Comparison of ENCODE assay signal across 8 cellular contexts in genomic region chr7:91940572-91941341, GRCh38. TPM values are rescaled to one million over a fixed set of nuclear protein-coding genes. Genes with fewer than 3 reads are reported as not detected.
DNase-seq lines count a peak whose midpoint lies in the region; ATAC-seq and TF ChIP-seq lines count a peak whose summit lies in the region.

Gene AKAP9 (plus strand): TSS chr7:91940862. CDS start chr7:91941100, 238 bp downstream.

- H3K4me1 ChIP-seq in HUES6 (ENCODE audit: control insufficient read depth, insufficient read depth, low read length) (peaks cover 4% of the 10 kb centered on the region), OCI-LY7 (ENCODE audit: insufficient read depth, low read length, poor library complexity, severe bottlenecking) (peaks cover 21% of the 10 kb centered on the region)

- peaks cover 5% of the 10 kb centered on the region; the same call in 1 of the 2 replicates for H4K20me1 ChIP-seq in OCI-LY7 (ENCODE audit: insufficient read depth, low read length)

- H3K4me3 ChIP-seq in HUES6 (ENCODE audit: low read depth, low read length) (peak within 1 kb of the TSS; percentile 98), OCI-LY7 (ENCODE audit: low read depth, low read length, poor library complexity, severe bottlenecking) (peak within 1 kb of the TSS; percentile 93)

- DNase-seq in DMS 273 (lab: John Stamatoyannopoulos, UW; ENCODE audit: unreplicated experiment) (peak; percentile 97), OCI-LY7 (ENCODE audit: low spot score) (peak; percentile 91), myocyte (ENCODE audit: low read depth) (peak; percentile 91)
- peak; percentile 88 for DNase-seq in activated T-cell treated with anti-CD3 and anti-CD28 coated beads, Interleukin-2, amount 50 U/mL, for 1 hour
- DNase-seq in stimulated activated CD8-positive, alpha-beta memory T cell treated with anti-CD3 and anti-CD28 coated beads, Interleukin-7, amount 100 ng/mL, for 48 hours (ENCODE audit: extremely low read depth in 1 of 2, low read depth in 1 of 2) = peak; percentile 83 to 84

- peak within 1 kb of the TSS; percentile 97 for H3K4me2 ChIP-seq in OCI-LY7 (ENCODE audit: low read length)

- peak; percentile 96 for ATAC-seq in GM21423 (IDR thresholded peaks at IDR 0.05; ENCODE audit: unreplicated experiment)
- peak; percentile 97 for ATAC-seq in esophagus mucosa

- peaks cover 57% of the 10 kb centered on the region for H3K79me2 ChIP-seq in OCI-LY7 (ENCODE audit: insufficient read depth, low read depth, low read length)

- POLR2A ChIA-PET in OCI-LY7 (lab: Charles Lee) = interaction anchor here (0.5 to 4.4 kb wide), 18 partner anchors 21 to 588 kb away, joined by 3 to 26 read pairs (median 4); partner anchors contain the start of genes ANKIB1, GATAD1, KRIT1 and PEX1

- CTCF ChIA-PET in OCI-LY7 (lab: Charles Lee; ENCODE audit: unreplicated experiment) = interaction anchor here (0.5 to 1.8 kb wide), 5 partner anchors 13 to 594 kb away, joined by 3 to 6 read pairs (median 3); no protein-coding TSS in a partner anchor

- H2AFZ ChIP-seq in OCI-LY7 (ENCODE audit: low read length) = peak within 1 kb of the TSS; percentile 95

- TF ChIP-seq CTCF in OCI-LY7 (conservative IDR thresholded peaks at IDR 0.05; ENCODE audit: low read length) = no peak

- H3K27ac ChIP-seq in HUES6 (ENCODE audit: low read depth, low read length) (peak within 1 kb of the TSS; percentile 85), OCI-LY7 (ENCODE audit: low read depth, low read length, poor library complexity, severe bottlenecking) (peak within 1 kb of the TSS; percentile 74)

- BruUV-seq in OCI-LY7 (replicated peaks; lab: Mats Ljungman, UMichigan) = no TSS peak

- H3K9me3 ChIP-seq in HUES6 (ENCODE audit: control insufficient read depth, insufficient read depth, low read depth, low read length) (no peaks in the 10 kb centered on the region), OCI-LY7 (ENCODE audit: low read length) (no peaks in the 10 kb centered on the region)

- peaks cover 35% of the 10 kb centered on the region for H3K27me3 ChIP-seq in HUES6 (ENCODE audit: control insufficient read depth, insufficient read depth, low read length)

- intact Hi-C loops in OCI-LY7 (cut with micrococcal nuclease; ENCODE audit: unreplicated experiment) = loop anchor here (1.0 to 10.0 kb wide), 6 partner anchors 60 to 1538 kb away; partner anchors contain the start of genes ANKIB1, CDK6, CLDN12 and CYP51A1

- H3K36me3 ChIP-seq in HUES6 (ENCODE audit: control insufficient read depth, insufficient read depth, low read length) = no peaks in the 10 kb centered on the region
- no peaks in the 10 kb centered on the region for H3K36me3 ChIP-seq in OCI-LY7 (ENCODE audit: insufficient read depth, low read length)

- H3K9me2 ChIP-seq in OCI-LY7 (ENCODE audit: insufficient read depth, low read length) = no peaks in the 10 kb centered on the region

- peak within 1 kb of the TSS; percentile 96 for H3K9ac ChIP-seq in HUES6 (ENCODE audit: low read length)

RNA-seq across cellular contexts. Expression of gene AKAP9, which starts in this region (rescaled TPM):
- total RNA-seq in OCI-LY7 (2014; rRNA removed; shearing (Covaris generic)) = 32.6 and 48.7 TPM in 2 replicates
- 38.1 and 43.0 TPM in 2 replicates for total RNA-seq in OCI-LY7 (2022)
- total RNA-seq in esophagus mucosa = 42.3 TPM
- total RNA-seq in myocyte = 172 and 182 TPM in 2 replicates
- polyA plus RNA-seq in myocyte (2012) = 14.7 TPM

Comparison
In these comparisons a context has a peak if more than half of its experiments do, and no peak if none do; other contexts are left out.
1. Peak in every context shown above with its lines: DNase-seq, ATAC-seq, H3K4me3 ChIP-seq and H3K27ac ChIP-seq.